11 cellular contexts compared by ENCODE assay signal in the genomic region with DNA sequence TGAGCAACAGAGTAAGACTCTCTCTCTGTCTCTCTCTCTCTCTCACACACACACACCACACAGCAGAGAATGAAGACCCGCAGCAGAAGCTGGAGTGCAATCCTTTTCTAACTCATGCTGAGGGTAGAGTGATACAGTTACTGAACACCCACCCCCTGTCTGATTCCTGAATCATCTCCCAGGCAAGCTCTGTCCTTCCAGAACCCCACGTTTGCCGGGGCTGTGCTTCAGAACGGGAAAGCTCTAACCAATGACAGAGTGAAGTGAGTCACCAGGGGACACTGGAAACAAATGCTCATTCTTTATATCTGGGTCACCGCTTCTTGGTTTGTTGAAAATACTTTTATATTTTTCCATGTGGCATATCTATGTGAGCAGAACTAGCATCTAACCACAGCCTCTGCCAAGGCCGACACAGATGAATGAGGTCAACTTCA.
DNase-seq lines count a peak whose midpoint lies in the region; ATAC-seq and TF ChIP-seq lines count a peak whose summit lies in the region.
"Had no signal": no experiment of that assay in that cellular context is flagged by ENCODE, and none has a peak within 500 bp of the region (broad histone marks: within the 10 kb centered on the region; RNA-seq: fewer than 3 reads in every experiment).

No MANE protein-coding gene starts in this region.

- no peaks in the 10 kb centered on the region for H3K36me3 Mint-ChIP-seq in activated CD8-positive, alpha-beta T cell treated with anti-CD3 and anti-CD28 coated beads for 36 hours (ENCODE audit: low read depth)
- H3K36me3 Mint-ChIP-seq in activated CD8-positive, alpha-beta T cell treated with anti-CD3 and anti-CD28 coated beads, Interleukin-2, amount 10 ng/mL, durations not matched to agents 7 days and 5 days (ENCODE audit: low read depth): no peaks in the 10 kb centered on the region

- POLR2A ChIA-PET in activated CD8-positive, alpha-beta T cell treated with anti-CD3 and anti-CD28 coated beads for 36 hours (lab: Charles Lee): no interaction called here
- POLR2A ChIA-PET in activated CD8-positive, alpha-beta T cell treated with anti-CD3 and anti-CD28 coated beads, Interleukin-2, amount 10 ng/mL, durations not matched to agents 7 days and 5 days (lab: Charles Lee): no interaction called here

- H3K9me3 Mint-ChIP-seq in activated CD8-positive, alpha-beta T cell treated with anti-CD3 and anti-CD28 coated beads for 36 hours: no peaks in the 10 kb centered on the region
- H3K9me3 Mint-ChIP-seq in activated CD8-positive, alpha-beta T cell treated with anti-CD3 and anti-CD28 coated beads, Interleukin-2, amount 10 ng/mL, durations not matched to agents 7 days and 5 days (ENCODE audit: insufficient read depth): no peaks in the 10 kb centered on the region

- H3K36me3 ChIP-seq in SJSA1 (no peaks in the 10 kb centered on the region), left ventricle myocardium inferior (no peaks in the 10 kb centered on the region)

- H3K27me3 Mint-ChIP-seq in activated CD8-positive, alpha-beta T cell treated with anti-CD3 and anti-CD28 coated beads for 36 hours: peaks cover 3% of the 10 kb centered on the region
- H3K27me3 Mint-ChIP-seq in activated CD8-positive, alpha-beta T cell treated with anti-CD3 and anti-CD28 coated beads, Interleukin-2, amount 10 ng/mL, durations not matched to agents 7 days and 5 days (ENCODE audit: low read depth): peaks cover 4% of the 10 kb centered on the region

- TF ChIP-seq CTCF in activated CD8-positive, alpha-beta T cell treated with anti-CD3 and anti-CD28 coated beads for 36 hours (IDR thresholded peaks at IDR 0.05): no peak
- TF ChIP-seq CTCF in left ventricle myocardium inferior (IDR thresholded peaks at IDR 0.05; ENCODE audit: borderline replicate concordance): no peak

- CTCF ChIA-PET in activated CD8-positive, alpha-beta T cell treated with anti-CD3 and anti-CD28 coated beads for 36 hours (lab: Charles Lee): no interaction called here
- CTCF ChIA-PET in activated CD8-positive, alpha-beta T cell treated with anti-CD3 and anti-CD28 coated beads, Interleukin-2, amount 10 ng/mL, durations not matched to agents 7 days and 5 days (lab: Charles Lee): no interaction called here

- H3K4me1 ChIP-seq in SJSA1 (replicated peaks) (peaks cover 41% of the 10 kb centered on the region), left ventricle myocardium inferior (no peaks in the 10 kb centered on the region)

- H3K27ac ChIP-seq in SJSA1 (peak overlapping the region; percentile 60), left ventricle myocardium inferior (replicated peaks) (peak overlapping the region; percentile 33)

- H3K9me3 ChIP-seq in SJSA1 (replicated peaks) (no peaks in the 10 kb centered on the region), left ventricle myocardium inferior (replicated peaks) (no peaks in the 10 kb centered on the region)

- DNase-seq in activated CD8-positive, alpha-beta T cell treated with anti-CD3 and anti-CD28 coated beads for 36 hours: peak; percentile 4
- no peak for DNase-seq in activated CD8-positive, alpha-beta T cell treated with anti-CD3 and anti-CD28 coated beads, Interleukin-2, amount 10 ng/mL, durations not matched to agents 7 days and 5 days
- DNase-seq in SJSA1 (ENCODE audit: low read depth in 1 of 2, low spot score in 2 of 2): peak; percentile 67 to 72
- no peak for DNase-seq in left ventricle myocardium inferior
- peak; percentile 13 for DNase-seq in stimulated activated naive CD8-positive, alpha-beta T cell treated with anti-CD3 and anti-CD28 coated beads, Interleukin-15, Interleukin-2, amounts not matched to agents 100 U/mL and 50 U/mL, for 24 hours
- no peak for DNase-seq in NCI-H345 treated with DMSO at 0.1 percent for 48 hours (lab: John Stamatoyannopoulos, UW; ENCODE audit: unreplicated experiment)
- DNase-seq: activated CD4-positive, CD25-positive, alpha-beta regulatory T cell treated with anti-CD3 and anti-CD28 coated beads, Interleukin-2, amount 50 U/mL, for 72 hours; DMS79 had no signal

- intact Hi-C loops in activated CD8-positive, alpha-beta T cell treated with anti-CD3 and anti-CD28 coated beads for 36 hours (cut with micrococcal nuclease): no loop called here
- intact Hi-C loops in left ventricle myocardium inferior (cut with micrococcal nuclease): no loop called here

- peaks cover 10% of the 10 kb centered on the region for H3K4me1 Mint-ChIP-seq in activated CD8-positive, alpha-beta T cell treated with anti-CD3 and anti-CD28 coated beads for 36 hours (ENCODE audit: low read depth)
- H3K4me1 Mint-ChIP-seq in activated CD8-positive, alpha-beta T cell treated with anti-CD3 and anti-CD28 coated beads, Interleukin-2, amount 10 ng/mL, durations not matched to agents 7 days and 5 days (ENCODE audit: low read depth): no peaks in the 10 kb centered on the region

- ATAC-seq in activated CD8-positive, alpha-beta T cell treated with anti-CD3 and anti-CD28 coated beads for 36 hours: peak; percentile 55
- no peak for ATAC-seq in activated CD8-positive, alpha-beta T cell treated with anti-CD3 and anti-CD28 coated beads, Interleukin-2, amount 10 ng/mL, durations not matched to agents 7 days and 5 days
- ATAC-seq in stimulated activated naive CD8-positive, alpha-beta T cell treated with anti-CD3 and anti-CD28 coated beads, Interleukin-15, Interleukin-2, amounts not matched to agents 100 U/mL and 50 U/mL, for 24 hours: peak; percentile 84
- ATAC-seq in HG02798 (IDR thresholded peaks at IDR 0.05; ENCODE audit: poor library complexity, unreplicated experiment) (no peak), HG03280 (IDR thresholded peaks at IDR 0.05; ENCODE audit: unreplicated experiment) (no peak)
- ATAC-seq: SK-N-SH treated with all-trans-retinoic acid at 6 μM for 48 hours had no signal

- no peak overlapping the region for H3K4me3 Mint-ChIP-seq in activated CD8-positive, alpha-beta T cell treated with anti-CD3 and anti-CD28 coated beads for 36 hours
- no peak overlapping the region for H3K4me3 Mint-ChIP-seq in activated CD8-positive, alpha-beta T cell treated with anti-CD3 and anti-CD28 coated beads, Interleukin-2, amount 10 ng/mL, durations not matched to agents 7 days and 5 days

- H3K27me3 ChIP-seq in SJSA1 (replicated peaks) (no peaks in the 10 kb centered on the region), left ventricle myocardium inferior (ENCODE audit: low read depth) (no peaks in the 10 kb centered on the region)

- H3K4me3 ChIP-seq in SJSA1 (no peak overlapping the region), left ventricle myocardium inferior (no peak overlapping the region)

- peak overlapping the region; percentile 64 for H3K27ac Mint-ChIP-seq in activated CD8-positive, alpha-beta T cell treated with anti-CD3 and anti-CD28 coated beads for 36 hours
- H3K27ac Mint-ChIP-seq in activated CD8-positive, alpha-beta T cell treated with anti-CD3 and anti-CD28 coated beads, Interleukin-2, amount 10 ng/mL, durations not matched to agents 7 days and 5 days: no peak overlapping the region

Comparison
In these comparisons a context has a peak if more than half of its experiments do, and no peak if none do; other contexts are left out.
1. ATAC-seq: peak in activated CD8-positive, alpha-beta T cell treated with anti-CD3 and anti-CD28 coated beads for 36 hours (single experiment) and stimulated activated naive CD8-positive, alpha-beta T cell treated with anti-CD3 and anti-CD28 coated beads, Interleukin-15, Interleukin-2, amounts not matched to agents 100 U/mL and 50 U/mL, for 24 hours (single experiment); none in activated CD8-positive, alpha-beta T cell treated with anti-CD3 and anti-CD28 coated beads, Interleukin-2, amount 10 ng/mL, durations not matched to agents 7 days and 5 days (single experiment), HG02798 (single experiment) and HG03280 (single experiment).
2. DNase-seq: peak in activated CD8-positive, alpha-beta T cell treated with anti-CD3 and anti-CD28 coated beads for 36 hours (single experiment), SJSA1 (2 of 2) and stimulated activated naive CD8-positive, alpha-beta T cell treated with anti-CD3 and anti-CD28 coated beads, Interleukin-15, Interleukin-2, amounts not matched to agents 100 U/mL and 50 U/mL, for 24 hours (single experiment); none in activated CD8-positive, alpha-beta T cell treated with anti-CD3 and anti-CD28 coated beads, Interleukin-2, amount 10 ng/mL, durations not matched to agents 7 days and 5 days (single experiment), left ventricle myocardium inferior (single experiment) and NCI-H345 treated with DMSO at 0.1 percent for 48 hours (single experiment).